In the genomic region with DNA sequence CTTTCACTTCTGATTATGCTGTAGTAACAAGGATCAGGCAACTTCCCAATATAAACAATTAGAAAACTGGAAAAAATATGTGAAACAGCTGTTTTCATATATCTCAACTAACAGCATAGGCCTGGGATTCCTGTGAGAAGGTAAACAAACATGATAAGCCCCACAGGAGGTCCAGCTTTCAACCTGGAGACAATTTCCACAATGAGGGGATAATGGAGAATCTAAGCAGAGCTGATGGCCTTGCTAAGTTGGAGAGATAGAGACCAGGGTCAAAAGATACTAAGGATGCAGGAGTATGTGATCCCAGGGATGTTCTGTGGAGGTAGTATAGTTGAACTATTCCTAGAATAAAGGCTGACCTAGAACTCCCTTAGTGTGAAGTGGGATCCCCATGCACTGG, we compare ENCODE assay signal across 9 cellular contexts.
"Had no signal": no experiment of that assay in that cellular context is flagged by ENCODE, and none has a peak within 500 bp of the region (broad histone marks: within the 10 kb centered on the region; RNA-seq: fewer than 3 reads in every experiment).

No MANE protein-coding gene starts in this region.

- H3K27ac Mint-ChIP-seq: GM23338, H9, HFFc6 had no signal

- H3K9ac ChIP-seq: GM23248 had no signal

- DNase-seq: GM23248, GOT3, H7, H9, HCEC 1CT, HFFc6 had no signal

- H3K4me1 ChIP-seq: HAP-1 had no signal

- H3K9me3 ChIP-seq: HAP-1 had no signal

- H3K4me3 Mint-ChIP-seq: GM23338, H9, HFFc6 had no signal

- H3K36me3 ChIP-seq: HAP-1 had no signal

- H3K4me1 Mint-ChIP-seq: GM23338 had no signal

- ATAC-seq: GM23338, HCT116 had no signal

- H3K4me2 ChIP-seq: GM23338 had no signal

- H3K4me3 ChIP-seq: GM23248, GM23338, HAP-1 had no signal

- H3K27ac ChIP-seq: GM23248 had no signal

- H3K9me3 Mint-ChIP-seq: GM23338 had no signal
